ENCODE assay signal across 1 cellular context in the genomic region with DNA sequence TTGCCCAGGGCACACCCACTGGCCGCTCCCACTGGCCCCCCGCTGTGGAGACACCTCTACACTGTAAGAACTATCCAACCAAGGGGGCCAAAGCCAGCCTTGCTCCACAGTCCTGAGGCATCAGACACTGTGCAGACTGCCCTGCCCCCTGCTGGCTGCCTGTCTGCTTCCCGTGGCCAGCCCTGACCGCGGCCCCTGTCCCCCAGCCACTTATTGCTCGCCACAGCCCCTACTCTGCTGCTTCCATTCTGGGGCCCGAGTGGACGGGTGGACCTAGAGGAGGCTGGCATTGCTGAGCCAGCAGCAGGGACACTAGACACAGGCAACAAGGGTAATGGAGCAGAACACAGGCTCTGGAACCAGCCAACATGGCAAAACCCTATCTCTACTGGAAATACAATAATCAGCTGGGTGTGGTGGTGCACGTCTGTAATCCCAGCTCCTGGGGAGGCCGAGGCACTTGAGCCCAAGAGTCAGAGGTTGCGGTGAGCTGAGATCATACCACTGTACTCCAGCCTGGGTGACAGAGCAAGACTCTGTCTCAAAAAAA.
TF ChIP-seq lines count a peak whose summit lies in the region.

No MANE protein-coding gene starts in this region.

TF ChIP-seq in liver, 16 proteins besides CTCF, POLR2A, EP300 and RAD21 (continued from another document):
- TF ChIP-seq HNF4A (conservative IDR thresholded peaks at IDR 0.05) (no peak), HNF4G (IDR thresholded peaks at IDR 0.05) (no peak), EGR1 (IDR thresholded peaks at IDR 0.05; ENCODE audit: low read depth in 2 of 2) (no peak)
